ENCODE assay signal across 15 cellular contexts in the genomic region with DNA sequence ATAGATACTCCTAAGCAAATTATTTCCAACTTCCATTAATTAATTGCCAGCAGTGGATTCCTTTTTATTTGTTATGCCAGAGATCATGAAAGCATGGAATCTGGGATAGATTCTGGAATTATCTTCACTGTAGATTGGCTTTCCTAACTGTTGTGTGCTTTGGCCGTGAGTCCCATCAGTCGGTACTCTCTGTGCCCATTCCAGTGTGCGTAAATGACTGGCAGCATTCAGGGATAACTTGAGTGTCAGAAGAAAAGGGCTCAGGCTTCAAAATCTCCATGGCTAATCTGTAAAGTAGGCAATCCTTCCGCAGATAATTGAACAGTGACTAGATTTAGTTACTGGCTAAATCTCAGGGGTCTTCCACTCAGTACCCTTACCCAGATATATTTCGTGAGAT.
A peak's percentile ranks its signal among the peaks of the same experiment; 100 is the strongest.
DNase-seq lines count a peak whose midpoint lies in the region; ATAC-seq and TF ChIP-seq lines count a peak whose summit lies in the region.
"Had no signal": no experiment of that assay in that cellular context is flagged by ENCODE, and none has a peak within 500 bp of the region (broad histone marks: within the 10 kb centered on the region; RNA-seq: fewer than 3 reads in every experiment).

No MANE protein-coding gene starts in this region.

- H3K36me3 ChIP-seq in heart left ventricle = no peaks in the 10 kb centered on the region
- no peaks in the 10 kb centered on the region for H3K36me3 ChIP-seq in left ventricle myocardium inferior
- H3K36me3 ChIP-seq in psoas muscle (ENCODE audit: insufficient read depth in 1 of 2, low read depth in 1 of 2) = no peaks in the 10 kb centered on the region
- H3K36me3 ChIP-seq: BLaER1, HAP-1 had no signal

- H3T11ph ChIP-seq in H9 (ENCODE audit: low read length) = no peak overlapping the region

- H3K27me3 Mint-ChIP-seq in H9 (ENCODE audit: low read depth) = no peaks in the 10 kb centered on the region; the same call in 1 of the 2 replicates
- H3K27me3 Mint-ChIP-seq: CD4-positive, alpha-beta memory T cell had no signal

- H3K4me1 ChIP-seq in heart left ventricle (peaks cover 0 to 10% (median 0%) of the 10 kb centered on the region in 12 donors), left ventricle myocardium inferior (no peaks in the 10 kb centered on the region), psoas muscle (peaks cover 12% of the 10 kb centered on the region), H9 (ENCODE audit: insufficient read depth, low read length) (no peaks in the 10 kb centered on the region)
- H3K4me1 ChIP-seq: BLaER1, HAP-1 had no signal

- no peak for TF ChIP-seq POLR2A in heart left ventricle (IDR thresholded peaks at IDR 0.05)

- H3K23me2 ChIP-seq in H9 (ENCODE audit: insufficient read length, low read depth, low read length, poor library complexity, severe bottlenecking) = no peaks in the 10 kb centered on the region

- no peaks in the 10 kb centered on the region; a peak in 1 of 5 replicates for H3K9me3 Mint-ChIP-seq in H9
- H3K9me3 Mint-ChIP-seq: CD4-positive, alpha-beta memory T cell had no signal

- H3K4me3 Mint-ChIP-seq in H9 = no peak overlapping the region
- H3K4me3 Mint-ChIP-seq: CD14-positive monocyte had no signal

- H3K4me3 ChIP-seq in heart left ventricle = no peak overlapping the region
- H3K4me3 ChIP-seq in left ventricle myocardium inferior = no peak overlapping the region
- H3K4me3 ChIP-seq in psoas muscle = no peak overlapping the region
- H3K4me3 ChIP-seq: BLaER1, HAP-1 had no signal

- DNase-seq in heart left ventricle = no peak
- no peak for DNase-seq in cardiac septum (ENCODE audit: low spot score)
- no peak for DNase-seq in left ventricle myocardium inferior
- no peak for DNase-seq in psoas muscle
- DNase-seq in H9 = no peak
- DNase-seq in activated CD4-positive, alpha-beta T cell treated with anti-CD3 and anti-CD28 coated beads for 1 hour = no peak
- DNase-seq: 8988T; CD4-positive, alpha-beta memory T cell; DMS153; DMS79; GDM1 had no signal

- 67 to 75% (median 71%) methylated on average over 5 of the region's 5 CpGs for WGBS in heart left ventricle, 4 donors
- 40 to 48% (median 43%) methylated on average over 5 of the region's 5 CpGs for WGBS in psoas muscle, 3 donors
- no CpG with 5 or more reads among the region's 5 CpGs for WGBS in H9 (ENCODE audit: extremely low coverage, insufficient read length, low lambda C conversion rate)

- H3K4me2 ChIP-seq in H9 (ENCODE audit: insufficient read depth, insufficient read length, low read length) = no peak overlapping the region
- H3K4me2 ChIP-seq: BLaER1 had no signal

- H3K36me3 Mint-ChIP-seq in H9 (ENCODE audit: insufficient read depth in 1 of 3, low read depth in 3 of 3) = no peaks in the 10 kb centered on the region
- H3K36me3 Mint-ChIP-seq: CD14-positive monocyte; CD4-positive, alpha-beta memory T cell had no signal

- H2AK5ac ChIP-seq in H9 (ENCODE audit: insufficient read length, low read length) = no peak overlapping the region

- no peak overlapping the region for H3K18ac ChIP-seq in H9 (ENCODE audit: insufficient read length, low read depth, low read length)

- no peak overlapping the region for H3K56ac ChIP-seq in H9 (ENCODE audit: insufficient read length, low read depth, low read length)

- no peak for TF ChIP-seq CTCF in heart left ventricle (IDR thresholded peaks at IDR 0.05)
- TF ChIP-seq CTCF in left ventricle myocardium inferior (IDR thresholded peaks at IDR 0.05; ENCODE audit: borderline replicate concordance) = no peak
- TF ChIP-seq CTCF in psoas muscle (IDR thresholded peaks at IDR 0.05) = no peak
- no peak for TF ChIP-seq CTCF in H9 (conservative IDR thresholded peaks at IDR 0.05)

- H3K23ac ChIP-seq in H9 (ENCODE audit: insufficient read length, low read depth, low read length) = no peak overlapping the region

- intact Hi-C loops in heart left ventricle (cut with DNase I) = loop anchor here in 6 of 10 donors (5.0 to 10.0 kb wide), 4 partner anchors 69 to 489 kb away; a partner anchor contains a TSS
- intact Hi-C loops in cardiac septum (cut with DNase I) = no loop called here
- intact Hi-C loops in left ventricle myocardium inferior (cut with micrococcal nuclease) = no loop called here
- intact Hi-C loops in psoas muscle (cut with DNase I) = loop anchor here (5.0 to 10.0 kb wide), 2 partner anchors 66 to 79 kb away; a partner anchor contains a TSS

- H2BK20ac ChIP-seq in H9 (ENCODE audit: low read depth, low read length, poor library complexity, severe bottlenecking) = no peak overlapping the region

- H3K14ac ChIP-seq in H9 (ENCODE audit: insufficient read depth, low read length) = no peak overlapping the region

- H3K79me1 ChIP-seq in H9 (ENCODE audit: insufficient read depth, low read depth, low read length, poor library complexity, severe bottlenecking) = no peaks in the 10 kb centered on the region

- no peaks in the 10 kb centered on the region for H4K20me1 ChIP-seq in H9 (ENCODE audit: control insufficient read depth, insufficient read depth, insufficient read length)
- H4K20me1 ChIP-seq: BLaER1 had no signal

- no peaks in the 10 kb centered on the region for H3K79me2 ChIP-seq in H9 (ENCODE audit: insufficient read depth, low read length)

- H3K27me3 ChIP-seq in heart left ventricle (peaks cover 0 to 9% (median 0%) of the 10 kb centered on the region in 9 donors), left ventricle myocardium inferior (ENCODE audit: low read depth) (no peaks in the 10 kb centered on the region), psoas muscle (ENCODE audit: insufficient read depth in 3 of 3, low read length in 2 of 3) (no peaks in the 10 kb centered on the region), H9 (ENCODE audit: insufficient read depth, low read length) (no peaks in the 10 kb centered on the region)

- H3K27ac ChIP-seq in heart left ventricle (peak overlapping the region in 10 of 12 donors; percentile 33 to 92 (median 76)), left ventricle myocardium inferior (replicated peaks) (peak overlapping the region; percentile 88), psoas muscle (peak overlapping the region; percentile 89), H9 (ENCODE audit: insufficient read length, low read depth, low read length) (no peak overlapping the region)
- H3K27ac ChIP-seq: BLaER1 had no signal

- no peak overlapping the region for H4K91ac ChIP-seq in H9 (ENCODE audit: insufficient read length, low read depth, low read length)

- H2BK12ac ChIP-seq in H9 (ENCODE audit: insufficient read length, low read depth, low read length) = no peak overlapping the region

- H2BK15ac ChIP-seq in H9 (ENCODE audit: low read depth, low read length) = no peak overlapping the region

- no peak overlapping the region for H2BK120ac ChIP-seq in H9 (ENCODE audit: low read depth, low read length, poor library complexity, severe bottlenecking)

- no peak overlapping the region for H3K9ac ChIP-seq in H9 (ENCODE audit: extremely low read depth, insufficient read length, low read length)
- H3K9ac ChIP-seq: BLaER1 had no signal

- H4K8ac ChIP-seq in H9 (replicated peaks; ENCODE audit: insufficient read length, low read depth, low read length) = no peak overlapping the region

- no peak overlapping the region for H3K4ac ChIP-seq in H9 (ENCODE audit: low read depth, low read length)

- H3K9me3 ChIP-seq in heart left ventricle (no peaks in the 10 kb centered on the region), left ventricle myocardium inferior (replicated peaks) (no peaks in the 10 kb centered on the region), psoas muscle (no peaks in the 10 kb centered on the region), H9 (ENCODE audit: control insufficient read depth, low read depth, low read length) (no peaks in the 10 kb centered on the region)
- H3K9me3 ChIP-seq: BLaER1, HAP-1 had no signal

- no peak overlapping the region for H3K27ac Mint-ChIP-seq in H9
- H3K27ac Mint-ChIP-seq: CD14-positive monocyte; CD4-positive, alpha-beta memory T cell had no signal

- no peak overlapping the region for H4K5ac ChIP-seq in H9 (ENCODE audit: insufficient read length, low read depth, low read length)

- peaks cover 12 to 15% of the 10 kb centered on the region in 2 experiments for H3K4me1 Mint-ChIP-seq in H9
- H3K4me1 Mint-ChIP-seq: CD14-positive monocyte; CD4-positive, alpha-beta memory T cell had no signal

- ATAC-seq in heart left ventricle = peak in 3 of 4 donors; percentile 30 to 64 (median 57)
- ATAC-seq in psoas muscle = peak in 3 of 4 donors; percentile 64 to 78 (median 73)
- ATAC-seq in GM19351 (IDR thresholded peaks at IDR 0.05; ENCODE audit: unreplicated experiment) = no peak

- no peak overlapping the region for H2BK5ac ChIP-seq in H9 (ENCODE audit: insufficient read length, low read length)

- no peak overlapping the region for H2AFZ ChIP-seq in H9 (ENCODE audit: low read length)

Comparison
In these comparisons a context has a peak if more than half of its experiments do, and no peak if none do; other contexts are left out.
1. intact Hi-C loops: an anchor here in heart left ventricle (5.0 to 10.0 kb wide) and psoas muscle (5.0 to 10.0 kb wide); none called in cardiac septum and left ventricle myocardium inferior.